ENCODE assay signal across 27 cellular contexts in genomic region chr10:122882798-122883197, GRCh38. TPM values are rescaled to one million over a fixed set of nuclear protein-coding genes. Genes with fewer than 3 reads are reported as not detected.
"Had no signal": no experiment of that assay in that cellular context is flagged by ENCODE, and none has a peak within 500 bp of the region (broad histone marks: within the 10 kb centered on the region; RNA-seq: fewer than 3 reads in every experiment).

No MANE protein-coding gene starts in this region.

- H3K27me3 Mint-ChIP-seq: activated CD4-positive, alpha-beta T cell treated with anti-CD3 and anti-CD28 coated beads, Interleukin-2, amount 10 ng/mL, durations not matched to agents 7 days and 5 days; naive thymus-derived CD4-positive, alpha-beta T cell had no signal

- H3K9me3 Mint-ChIP-seq: activated CD4-positive, alpha-beta T cell treated with anti-CD3 and anti-CD28 coated beads, Interleukin-2, amount 10 ng/mL, durations not matched to agents 7 days and 5 days; naive thymus-derived CD4-positive, alpha-beta T cell; neural crest cell; T-helper 1 cell treated with Interleukin-12 subunit alpha and Interleukin-12 subunit beta and Interleukin-4 antibody, amounts not matched to agents 30 μg/mL and 1 μg/mL, for 36 hours had no signal

- DNase-seq: activated CD4-positive, alpha-beta T cell treated with anti-CD3 and anti-CD28 coated beads, Interleukin-2, amount 10 ng/mL, durations not matched to agents 7 days and 5 days; activated CD8-positive, alpha-beta memory T cell treated with anti-CD3 and anti-CD28 coated beads, Interleukin-2, amount 50 U/mL, for 4 hours; activated gamma-delta T cell; activated naive CD4-positive, alpha-beta T cell treated with anti-CD3 and anti-CD28 coated beads, Interleukin-2, amount 50 U/mL, for 16 hours; adrenal gland; central memory CD4-positive, alpha-beta T cell; effector memory CD4-positive, alpha-beta T cell; gastrocnemius medialis; hypothalamus; left ventricle myocardium inferior; naive thymus-derived CD4-positive, alpha-beta T cell; posterior cingulate gyrus; sigmoid colon; stimulated activated CD4-positive, alpha-beta T cell treated with anti-CD3 and anti-CD28 coated beads, Interleukin-2, amount 100 ng/mL, for 48 hours; stimulated activated CD8-positive, alpha-beta memory T cell treated with anti-CD3 and anti-CD28 coated beads, Interleukin-4, amount 100 ng/mL, for 48 hours; stimulated activated naive CD4-positive, alpha-beta T cell; T1000; transverse colon had no signal

- H3K4me3 Mint-ChIP-seq: activated CD4-positive, alpha-beta T cell treated with anti-CD3 and anti-CD28 coated beads, Interleukin-2, amount 10 ng/mL, durations not matched to agents 7 days and 5 days; neural crest cell; T-helper 1 cell treated with Interleukin-12 subunit alpha and Interleukin-12 subunit beta and Interleukin-4 antibody, amounts not matched to agents 30 μg/mL and 1 μg/mL, for 36 hours had no signal

- H3K27ac Mint-ChIP-seq: activated CD4-positive, alpha-beta T cell treated with anti-CD3 and anti-CD28 coated beads, Interleukin-2, amount 10 ng/mL, durations not matched to agents 7 days and 5 days; naive thymus-derived CD4-positive, alpha-beta T cell; T-helper 1 cell treated with Interleukin-12 subunit alpha and Interleukin-12 subunit beta and Interleukin-4 antibody, amounts not matched to agents 30 μg/mL and 1 μg/mL, for 36 hours had no signal

- ATAC-seq: gastrocnemius medialis; naive thymus-derived CD4-positive, alpha-beta T cell had no signal

RNA-seq across cellular contexts. Expression of gene FAM24B, which starts 3.4 kb away (rescaled TPM):
- total RNA-seq: gastrocnemius medialis, neural crest cell had no signal

RNA-seq across cellular contexts. Expression of gene FAM24A, which starts 27.6 kb away (rescaled TPM):
- total RNA-seq: activated CD4-positive, alpha-beta T cell treated with anti-CD3 and anti-CD28 coated beads, Interleukin-2, amount 10 ng/mL, durations not matched to agents 7 days and 5 days; adrenal gland; astrocyte; dermis microvascular lymphatic vessel endothelial cell; esophagus muscularis mucosa; gastrocnemius medialis; left ventricle myocardium inferior; lung microvascular endothelial cell; naive thymus-derived CD4-positive, alpha-beta T cell; neural crest cell; omental fat pad; renal cortical epithelial cell; sigmoid colon; temporal lobe; transverse colon had no signal

RNA-seq across cellular contexts. Expression of gene CUZD1, which starts 37.1 kb away (rescaled TPM):
- total RNA-seq: neural crest cell had no signal
